ENCODE assay signal across 8 cellular contexts in the genomic region with DNA sequence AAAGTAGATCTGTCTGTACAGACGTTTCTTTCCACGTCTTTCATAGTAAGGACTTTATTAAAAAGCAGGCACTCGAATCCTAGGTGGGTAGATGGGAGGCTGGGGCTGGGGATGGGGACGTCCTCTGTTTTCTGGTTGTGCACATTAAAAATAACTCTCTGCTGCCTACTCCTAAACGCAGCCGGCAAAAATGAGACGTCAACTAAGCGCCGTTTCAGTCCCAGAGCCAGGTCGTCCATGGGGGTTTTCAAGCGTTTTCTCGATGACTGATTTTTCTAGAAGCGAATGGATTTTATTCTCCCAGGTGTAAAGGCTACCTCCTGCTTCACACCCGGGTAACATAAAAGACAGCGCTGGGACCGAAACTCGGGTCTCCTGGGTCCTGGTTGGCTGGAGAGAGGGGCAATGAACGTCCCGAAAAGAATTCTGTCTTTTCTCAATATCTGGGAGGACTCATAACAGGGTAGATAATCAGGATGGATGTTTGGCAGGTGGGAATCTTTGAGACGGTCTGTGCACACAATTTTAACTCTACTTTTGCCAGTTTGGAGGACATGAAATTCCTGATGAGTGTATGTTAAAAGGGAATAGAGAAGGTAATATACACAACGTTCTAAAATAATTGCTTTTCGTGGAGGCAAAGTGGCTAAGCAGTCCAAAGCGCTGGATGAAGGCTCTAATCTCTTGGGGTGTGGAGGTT. TPM values are rescaled to one million over a fixed set of nuclear protein-coding genes. Genes with fewer than 3 reads are reported as not detected.
DNase-seq lines count a peak whose midpoint lies in the region; ATAC-seq and TF ChIP-seq lines count a peak whose summit lies in the region.

No MANE protein-coding gene starts in this region.

- no peak for DNase-seq in GM12864 (ENCODE audit: low read depth)
- DNase-seq in effector memory CD4-positive, alpha-beta T cell, result no peak
- peak; percentile 13 to 42 for DNase-seq in trophoblast cell
- DNase-seq in SHP77 treated with DMSO at 0.1 percent for 48 hours (lab: John Stamatoyannopoulos, UW), result no peak
- no peak for DNase-seq in HT-29 (ENCODE audit: low spot score)
- DNase-seq in GM13977 (ENCODE audit: low spot score), result no peak

- no peak overlapping the region for H3K14ac ChIP-seq in trophoblast cell (ENCODE audit: low read length)

- H3K79me2 ChIP-seq in KMS-11 (ENCODE audit: insufficient read depth, low read depth), result no peaks in the 10 kb centered on the region
- no peaks in the 10 kb centered on the region for H3K79me2 ChIP-seq in trophoblast cell (ENCODE audit: control insufficient read depth, insufficient read depth, low read length, poor library complexity)

- in situ Hi-C loops in GM13977 (cut with MboI; ENCODE audit: low pct_unique_long_range_greater_than_20kb, low sequenced_read_pairs, unreplicated experiment), result no loop called here

- H3K4me3 ChIP-seq in GM12864 (ENCODE audit: low read depth, low read length) (peak overlapping the region; percentile 58), KMS-11 (IDR thresholded peaks at IDR 0.05; ENCODE audit: insufficient read depth, low read depth, low read length) (no peak overlapping the region), trophoblast cell (ENCODE audit: low read depth, low read length) (peak overlapping the region; percentile 71)
- peak overlapping the region; percentile 39 for H3K4me3 ChIP-seq in effector memory CD4-positive, alpha-beta T cell (ENCODE audit: insufficient read depth, low read depth, low read length, poor library complexity, severe bottlenecking)

- peaks cover 3% of the 10 kb centered on the region for H3K79me1 ChIP-seq in trophoblast cell (ENCODE audit: low read length)

- no peak overlapping the region for H3K4ac ChIP-seq in trophoblast cell (ENCODE audit: low read depth, low read length)

- H2AK5ac ChIP-seq in trophoblast cell (ENCODE audit: low read length), result no peak overlapping the region

- no peak overlapping the region for H2BK12ac ChIP-seq in trophoblast cell (ENCODE audit: low read length)

- H3K23ac ChIP-seq in trophoblast cell (ENCODE audit: low read length), result no peak overlapping the region

- peak overlapping the region; percentile 37 for H4K8ac ChIP-seq in trophoblast cell (ENCODE audit: low read depth, low read length)

- no peaks in the 10 kb centered on the region for H3K27me3 ChIP-seq in KMS-11 (ENCODE audit: insufficient read depth, low read depth)
- H3K27me3 ChIP-seq in effector memory CD4-positive, alpha-beta T cell (replicated peaks; ENCODE audit: control insufficient read depth, insufficient read depth, low read length, poor library complexity, severe bottlenecking), result peaks cover 7% of the 10 kb centered on the region
- no peaks in the 10 kb centered on the region for H3K27me3 ChIP-seq in trophoblast cell (ENCODE audit: insufficient read depth, low read length)

- peaks cover 4% of the 10 kb centered on the region for H3K4me1 ChIP-seq in KMS-11 (ENCODE audit: low read depth, poor library complexity, severe bottlenecking)
- H3K4me1 ChIP-seq in effector memory CD4-positive, alpha-beta T cell (ENCODE audit: control insufficient read depth, insufficient read depth, low read length, poor library complexity, severe bottlenecking), result peaks cover 10% of the 10 kb centered on the region
- H3K4me1 ChIP-seq in trophoblast cell (ENCODE audit: control insufficient read depth in 1 of 2, insufficient read depth in 2 of 2, low read length in 2 of 2), result peaks cover 0 to 2% of the 10 kb centered on the region in 2 experiments

- no peaks in the 10 kb centered on the region for H3K9me3 ChIP-seq in effector memory CD4-positive, alpha-beta T cell (ENCODE audit: control insufficient read depth, low read length)
- H3K9me3 ChIP-seq in trophoblast cell (ENCODE audit: insufficient read depth, low read depth, low read length), result no peaks in the 10 kb centered on the region

- no peak overlapping the region for H2BK120ac ChIP-seq in trophoblast cell (ENCODE audit: insufficient read depth, low read length, poor library complexity)

- ATAC-seq in HG03520 (IDR thresholded peaks at IDR 0.05; ENCODE audit: unreplicated experiment), result no peak

- H3K18ac ChIP-seq in trophoblast cell (ENCODE audit: low read length), result no peak overlapping the region

- no peaks in the 10 kb centered on the region for H4K20me1 ChIP-seq in KMS-11 (ENCODE audit: insufficient read depth)

- no peak overlapping the region for H4K12ac ChIP-seq in trophoblast cell (ENCODE audit: low read depth, low read length)

- TF ChIP-seq CTCF in GM12864 (IDR thresholded peaks at IDR 0.05; ENCODE audit: low read depth, low read length, missing control alignments), result no peak
- no peak for TF ChIP-seq CTCF in KMS-11 (conservative IDR thresholded peaks at IDR 0.05; ENCODE audit: low read depth, low read length)
- TF ChIP-seq CTCF in GM13977 (IDR thresholded peaks at IDR 0.05; ENCODE audit: extremely low read depth, insufficient read depth, missing control alignments), result no peak

- H3K36me3 ChIP-seq in KMS-11 (ENCODE audit: insufficient read depth), result no peaks in the 10 kb centered on the region
- H3K36me3 ChIP-seq in effector memory CD4-positive, alpha-beta T cell (ENCODE audit: control insufficient read depth, insufficient read depth, low read length), result no peaks in the 10 kb centered on the region
- H3K36me3 ChIP-seq in trophoblast cell (ENCODE audit: control insufficient read depth in 1 of 2, insufficient read depth in 2 of 2, low read length in 2 of 2), result no peaks in the 10 kb centered on the region

- H3K27ac ChIP-seq in KMS-11, result peak overlapping the region; percentile 76
- H3K27ac ChIP-seq in effector memory CD4-positive, alpha-beta T cell (ENCODE audit: insufficient read depth, low read length, poor library complexity, severe bottlenecking), result no peak overlapping the region
- H3K27ac ChIP-seq in trophoblast cell (ENCODE audit: low read depth, low read length), result peak overlapping the region; percentile 57

- peak overlapping the region; percentile 21 for H4K91ac ChIP-seq in trophoblast cell (ENCODE audit: low read depth, low read length)

- H2AFZ ChIP-seq in KMS-11 (ENCODE audit: low read depth), result peak overlapping the region; percentile 39
- peak overlapping the region; percentile 33 for H2AFZ ChIP-seq in trophoblast cell (ENCODE audit: insufficient read depth, low read length, poor library complexity)

- H2BK5ac ChIP-seq in trophoblast cell (ENCODE audit: low read depth, low read length, poor library complexity), result no peak overlapping the region

- WGBS in trophoblast cell (ENCODE audit: extremely low coverage, insufficient coverage, insufficient read length), result no CpG with 5 or more reads among the region's 23 CpGs

- H3K4me2 ChIP-seq in KMS-11 (peak overlapping the region; percentile 64; the same call in 1 of the 2 replicates), trophoblast cell (ENCODE audit: low read length) (peak overlapping the region; percentile 71)

- peak overlapping the region; percentile 78 for H3K9ac ChIP-seq in KMS-11
- peak overlapping the region; percentile 35 for H3K9ac ChIP-seq in trophoblast cell (ENCODE audit: low read length)

RNA-seq across cellular contexts. Expression of gene GPX6, which starts 25.3 kb away (rescaled TPM):
- not detected in 2 replicates for polyA plus RNA-seq in trophoblast cell (2013)
- not detected in 2 replicates for total RNA-seq in HT-29 (2014; rRNA removed; shearing (Covaris generic))

RNA-seq across cellular contexts. Expression of gene GPX5, which starts 35.3 kb away (rescaled TPM):
- 0.38 and 0.47 TPM in 2 replicates for polyA plus RNA-seq in trophoblast cell (2013)
- total RNA-seq in HT-29 (2014; rRNA removed; shearing (Covaris generic)), result not detected in 2 replicates

RNA-seq across cellular contexts. Expression of gene ZSCAN23, which starts 47.0 kb away (rescaled TPM):
- polyA plus RNA-seq in trophoblast cell (2013), result 0.68 and 1.2 TPM in 2 replicates
- total RNA-seq in HT-29 (2014; rRNA removed; shearing (Covaris generic)), result 0.64 and 1.1 TPM in 2 replicates

Comparison
In these comparisons a context has a peak if more than half of its experiments do, and no peak if none do; other contexts are left out.
1. DNase-seq: peak in trophoblast cell (2 of 2); none in GM12864 (single experiment), effector memory CD4-positive, alpha-beta T cell (0 of 3), SHP77 treated with DMSO at 0.1 percent for 48 hours (single experiment), HT-29 (single experiment) and GM13977 (single experiment).